In the genomic region with DNA sequence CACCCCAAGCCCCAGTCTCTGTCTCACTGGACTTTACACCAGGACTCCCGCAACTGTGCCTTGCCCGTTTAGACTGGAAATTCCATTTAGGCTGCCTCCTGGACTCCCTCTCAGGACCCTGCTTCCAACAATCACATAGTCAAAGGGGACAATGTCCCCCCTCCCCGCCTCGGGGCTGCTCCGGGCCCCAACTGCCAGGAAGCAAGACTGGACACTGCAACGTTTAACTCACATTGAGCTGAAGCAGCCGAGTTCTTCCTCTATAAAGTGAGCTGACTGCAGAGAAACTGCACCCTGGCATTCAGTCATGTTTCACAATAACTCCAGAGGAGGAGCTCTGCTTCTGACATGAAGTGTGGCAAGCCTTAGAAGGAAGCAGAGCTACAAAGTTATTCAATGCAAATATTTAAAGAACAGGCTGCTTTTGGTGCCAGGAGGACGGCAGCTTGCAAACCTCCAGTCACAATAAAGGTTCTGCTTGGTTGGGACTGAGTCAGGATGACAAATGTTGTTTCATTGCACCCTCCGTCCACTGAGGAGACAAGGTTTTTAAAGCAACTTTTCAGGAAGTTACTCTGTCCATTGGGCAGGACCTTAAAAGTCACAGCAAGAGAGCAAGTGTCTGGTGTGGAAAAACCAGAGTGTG, we compare ENCODE assay signal across 8 cellular contexts. TPM values are rescaled to one million over a fixed set of nuclear protein-coding genes. Genes with fewer than 3 reads are reported as not detected.
DNase-seq lines count a peak whose midpoint lies in the region; ATAC-seq and TF ChIP-seq lines count a peak whose summit lies in the region.

No MANE protein-coding gene starts in this region.

- DNase-seq in cardiac septum (ENCODE audit: low spot score), result peak; percentile 79
- DNase-seq in sciatic nerve (ENCODE audit: low spot score), result no peak
- DNase-seq in islet precursor cell, result no peak
- no peak for DNase-seq in NCI-H2107 treated with DMSO at 0.1 percent for 48 hours (lab: John Stamatoyannopoulos, UW; ENCODE audit: unreplicated experiment)
- DNase-seq in GM10266 (ENCODE audit: extremely low spot score), result no peak

- no peak for TF ChIP-seq CTCF in VCaP (conservative IDR thresholded peaks at IDR 0.05)
- no peak for TF ChIP-seq CTCF in GM10266 (IDR thresholded peaks at IDR 0.05; ENCODE audit: control insufficient read depth, insufficient read depth, low read depth, missing control alignments)

- intact Hi-C loops in cardiac septum (cut with DNase I), result no loop called here
- intact Hi-C loops in sciatic nerve (cut with DNase I), result no loop called here

- ATAC-seq in HG02759 (IDR thresholded peaks at IDR 0.05; ENCODE audit: unreplicated experiment), result peak; percentile 52
- peak; percentile 87 for ATAC-seq in sciatic nerve
- no peak for ATAC-seq in HG03442 (IDR thresholded peaks at IDR 0.05; ENCODE audit: unreplicated experiment)

- H3K27ac ChIP-seq in VCaP, result peak overlapping the region; percentile 97

RNA-seq across cellular contexts. Expression of gene PACSIN2, which starts 19.9 kb away (rescaled TPM):
- total RNA-seq in cardiac septum (41.5 TPM), sciatic nerve (48.6 TPM)
